In genomic region chr5:55066278-55066677, GRCh38 we compare ENCODE assay signal across 22 cellular contexts. TPM values are rescaled to one million over a fixed set of nuclear protein-coding genes. Genes with fewer than 3 reads are reported as not detected.
"Had no signal": no experiment of that assay in that cellular context is flagged by ENCODE, and none has a peak within 500 bp of the region (broad histone marks: within the 10 kb centered on the region; RNA-seq: fewer than 3 reads in every experiment).

No MANE protein-coding gene starts in this region.

- H3K9me3 Mint-ChIP-seq: activated T-cell treated with anti-CD3 and anti-CD28 coated beads, Interleukin-2, amount 50 U/mL, for 4 hours had no signal

- ATAC-seq: activated CD4-positive, CD25-positive, alpha-beta regulatory T cell treated with anti-CD3 and anti-CD28 coated beads, Interleukin-2, amount 50 U/mL, for 24 hours; activated CD8-positive, alpha-beta T cell treated with anti-CD3 and anti-CD28 coated beads, Interleukin-2, amount 10 ng/mL, durations not matched to agents 7 days and 5 days; activated T-cell treated with anti-CD3 and anti-CD28 coated beads, Interleukin-2, amount 50 U/mL, for 4 hours; K562; Panc1 had no signal

- H3K4me3 Mint-ChIP-seq: activated CD8-positive, alpha-beta T cell treated with anti-CD3 and anti-CD28 coated beads, Interleukin-2, amount 10 ng/mL, durations not matched to agents 7 days and 5 days; activated T-cell treated with anti-CD3 and anti-CD28 coated beads, Interleukin-2, amount 50 U/mL, for 4 hours had no signal

- DNase-seq: activated CD8-positive, alpha-beta T cell treated with anti-CD3 and anti-CD28 coated beads, Interleukin-2, amount 10 ng/mL, durations not matched to agents 7 days and 5 days; activated gamma-delta T cell treated with Interleukin-2 at 50 U/mL for 16 hours; activated naive CD4-positive, alpha-beta T cell treated with anti-CD3 and anti-CD28 coated beads, Interleukin-2, amount 50 U/mL, for 16 hours; activated T-cell treated with anti-CD3 and anti-CD28 coated beads, Interleukin-2, amount 50 U/mL, for 4 hours; brain microvascular endothelial cell; cerebellar nuclear complex; Karpas-422; MM.1S; NCI-H1105 treated with DMSO at 0.1 percent for 48 hours; NCI-H1436 treated with DMSO at 0.1 percent for 48 hours; NCI-H187; NCI-H2081; NCI-H510A treated with DMSO at 0.1 percent for 48 hours; NCI-H69; NK-92 treated with Interleukin-12 subunit alpha and Interleukin-12 subunit beta, amount 100 ng/mL, for 24 hours; Right ventricle myocardium superior; RPMI8226; SJCRH30; SK-N-SH had no signal

RNA-seq across cellular contexts. Expression of gene GZMA, which starts 36.2 kb away (rescaled TPM):
- total RNA-seq: K562, SJCRH30 had no signal

RNA-seq across cellular contexts. Expression of gene GZMK, which starts 42.2 kb away (rescaled TPM):
- total RNA-seq: K562, SJCRH30 had no signal
